9 cellular contexts compared by ENCODE assay signal in the genomic region with DNA sequence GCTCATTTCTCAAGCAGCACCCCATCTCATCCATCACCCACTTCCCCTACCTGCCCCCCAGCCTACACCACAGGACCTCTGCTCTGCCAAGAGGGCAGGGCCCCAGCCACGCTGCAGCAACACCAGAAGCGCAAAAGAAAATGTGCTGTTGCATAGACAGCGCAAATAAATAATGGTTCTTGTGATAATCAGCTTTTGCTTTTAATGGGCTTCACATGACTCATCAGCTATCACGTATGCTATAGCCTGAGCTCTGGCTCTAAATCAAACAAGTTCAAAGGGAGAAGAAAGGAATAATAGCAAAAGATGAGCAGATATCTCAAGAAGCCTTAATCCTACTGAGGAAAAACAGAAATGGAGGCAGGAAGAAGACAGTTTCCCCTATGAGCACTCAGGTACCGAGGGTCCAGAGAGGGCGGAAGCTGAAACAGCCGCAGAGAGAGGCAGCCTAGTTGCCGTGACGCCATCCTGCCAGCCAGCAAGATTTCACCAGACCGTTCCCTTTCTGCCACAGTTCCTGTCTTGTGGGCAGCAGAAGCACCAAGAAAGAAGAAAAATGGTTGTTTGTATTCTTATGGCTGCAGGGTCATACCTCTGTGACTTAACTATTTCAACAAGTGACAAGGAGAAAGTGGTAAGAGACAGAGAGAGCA. TPM values are rescaled to one million over a fixed set of nuclear protein-coding genes. Genes with fewer than 3 reads are reported as not detected.
DNase-seq lines count a peak whose midpoint lies in the region; ATAC-seq, FAIRE-seq and TF ChIP-seq lines count a peak whose summit lies in the region.
"Had no signal": no experiment of that assay in that cellular context is flagged by ENCODE, and none has a peak within 500 bp of the region (broad histone marks: within the 10 kb centered on the region; RNA-seq: fewer than 3 reads in every experiment).

No MANE protein-coding gene starts in this region.

- DNase-seq in DMS53 (lab: John Stamatoyannopoulos, UW): peak; percentile 9
- DNase-seq in DMS53 treated with DMSO at 0.1 percent for 48 hours (lab: John Stamatoyannopoulos, UW; ENCODE audit: unreplicated experiment): no peak
- peak; percentile 39 for DNase-seq in activated B cell treated with CpG ODN at 0.5 μM for 24 hours
- DNase-seq in effector CD4-positive, alpha-beta T cell: peak; percentile 69
- DNase-seq in small intestine: peak; percentile 56
- no peak for DNase-seq in coronary artery (ENCODE audit: low spot score)
- no peak for DNase-seq in NCI-H748 treated with DMSO at 0.1 percent for 48 hours (lab: John Stamatoyannopoulos, UW)

- H3K36me3 ChIP-seq in small intestine (ENCODE audit: control insufficient read depth in 2 of 2, insufficient read depth in 2 of 2, low read length in 2 of 2): no peaks in the 10 kb centered on the region

- H3K27ac ChIP-seq in small intestine (ENCODE audit: low read depth in 1 of 2, low read length in 1 of 2) (peak overlapping the region; percentile 58 to 75), coronary artery (peak overlapping the region in 1 of 2 donors; percentile 35)
- H3K27ac ChIP-seq: 22Rv1 had no signal

- no peak for TF ChIP-seq CTCF in activated B cell treated with CpG ODN at 0.5 μM for 24 hours (IDR thresholded peaks at IDR 0.05)
- TF ChIP-seq CTCF in coronary artery (IDR thresholded peaks at IDR 0.05): no peak

- peak; percentile 97 for ATAC-seq in HG03432 (IDR thresholded peaks at IDR 0.05; ENCODE audit: unreplicated experiment)
- peak; percentile 98 for ATAC-seq in activated B cell treated with CpG ODN at 0.5 μM for 24 hours (ENCODE audit: low read depth)

- 64 to 69% (median 66%) methylated on average over 10 of the region's 10 CpGs for WGBS in small intestine, 3 donors

- intact Hi-C loops in activated B cell treated with CpG ODN at 0.5 μM for 24 hours (cut with micrococcal nuclease): loop anchor here (1.0 kb wide), 6 partner anchors 10 to 51 kb away; a partner anchor contains a TSS

- peaks cover 18% of the 10 kb centered on the region for H3K36me3 Mint-ChIP-seq in activated B cell treated with CpG ODN at 0.5 μM for 24 hours (ENCODE audit: low read depth)

- no peaks in the 10 kb centered on the region for H3K9me3 ChIP-seq in small intestine (ENCODE audit: control insufficient read depth, low read depth)

- no peak overlapping the region for H3K4me3 ChIP-seq in small intestine (ENCODE audit: low read depth in 1 of 2, low read length in 2 of 2)
- H3K4me3 ChIP-seq in coronary artery: no peak overlapping the region

- FAIRE-seq in small intestine (lab: Jason Lieb, UNC): no peak

- peak overlapping the region; percentile 82 for H3K4me3 Mint-ChIP-seq in activated B cell treated with CpG ODN at 0.5 μM for 24 hours

- POLR2A ChIA-PET in activated B cell treated with CpG ODN at 0.5 μM for 24 hours (lab: Charles Lee): interaction anchor here (0.6 to 2.7 kb wide), 9 partner anchors 10 to 51 kb away, joined by 3 to 13 read pairs (median 5); a partner anchor contains a TSS

- peaks cover 25% of the 10 kb centered on the region for H3K4me1 Mint-ChIP-seq in activated B cell treated with CpG ODN at 0.5 μM for 24 hours

- H3K27ac Mint-ChIP-seq in activated B cell treated with CpG ODN at 0.5 μM for 24 hours: peak overlapping the region; percentile 96

- CTCF ChIA-PET in activated B cell treated with CpG ODN at 0.5 μM for 24 hours (lab: Charles Lee): interaction anchor here (0.7 to 1.4 kb wide), 3 partner anchors 9 to 71 kb away, joined by 3 to 5 read pairs (median 5); a partner anchor contains a TSS

- no peaks in the 10 kb centered on the region for H3K9me3 Mint-ChIP-seq in activated B cell treated with CpG ODN at 0.5 μM for 24 hours

- no peaks in the 10 kb centered on the region for H3K4me1 ChIP-seq in small intestine (ENCODE audit: control insufficient read depth in 2 of 2, insufficient read depth in 1 of 2, low read depth in 1 of 2, low read length in 1 of 2)

- H3K27me3 ChIP-seq in small intestine (ENCODE audit: control insufficient read depth in 2 of 2, insufficient read depth in 2 of 2, low read length in 2 of 2): no peaks in the 10 kb centered on the region

- no peaks in the 10 kb centered on the region for H3K27me3 Mint-ChIP-seq in activated B cell treated with CpG ODN at 0.5 μM for 24 hours

RNA-seq across cellular contexts. Expression of a gene that starts 22.1 kb away (rescaled TPM):
- total RNA-seq in activated B cell treated with CpG ODN at 0.5 μM for 24 hours: 26.7 and 28.6 TPM in 2 replicates
- 10 to 100 TPM; 24.8 to 52.3 (median 30.3) TPM for polyA plus RNA-seq in small intestine

RNA-seq across cellular contexts. Expression of a gene that starts 51.4 kb away (rescaled TPM):
- 10.7 and 12.6 TPM in 2 replicates for total RNA-seq in activated B cell treated with CpG ODN at 0.5 μM for 24 hours
- 10 to 100 TPM; 18.8 to 23.2 (median 22.8) TPM for polyA plus RNA-seq in small intestine

RNA-seq across cellular contexts. Expression of a gene that starts 51.5 kb away (rescaled TPM):
- 29.8 and 31.2 TPM in 2 replicates for total RNA-seq in activated B cell treated with CpG ODN at 0.5 μM for 24 hours
- 10 to 100 TPM in 2 of 3 donors, 1 to 10 TPM in 1; 9.7 to 20.1 (median 11.5) TPM for polyA plus RNA-seq in small intestine

Comparison
In these comparisons a context has a peak if more than half of its experiments do, and no peak if none do; other contexts are left out.
1. DNase-seq: peak in DMS53 (single experiment), activated B cell treated with CpG ODN at 0.5 μM for 24 hours (single experiment), effector CD4-positive, alpha-beta T cell (single experiment) and small intestine (single experiment); none in DMS53 treated with DMSO at 0.1 percent for 48 hours (single experiment), coronary artery (single experiment) and NCI-H748 treated with DMSO at 0.1 percent for 48 hours (single experiment).